ENCODE assay signal across 8 cellular contexts in genomic region chr3:158659454-158660237, GRCh38. TPM values are rescaled to one million over a fixed set of nuclear protein-coding genes. Genes with fewer than 3 reads are reported as not detected.
DNase-seq lines count a peak whose midpoint lies in the region; ATAC-seq, FAIRE-seq and TF ChIP-seq lines count a peak whose summit lies in the region.

No MANE protein-coding gene starts in this region.

- peak; percentile 79 for FAIRE-seq in A204.1 (lab: Jason Lieb, UNC)

- no peaks in the 10 kb centered on the region for H3K4me1 ChIP-seq in right lobe of liver

- H3K27me3 ChIP-seq in right lobe of liver, result no peaks in the 10 kb centered on the region

- intact Hi-C loops in right lobe of liver (cut with DNase I), result loop anchor here in 1 of 2 donors (10.0 kb wide), 1 partner anchor 65 kb away; no protein-coding TSS in a partner anchor

- H3K9me3 ChIP-seq in right lobe of liver, result no peaks in the 10 kb centered on the region

- DNase-seq in NAMALWA (ENCODE audit: low spot score), result peak; percentile 81
- peak; percentile 23 for DNase-seq in UCSD-AML1 (lab: John Stamatoyannopoulos, UW; ENCODE audit: unreplicated experiment)
- no peak for DNase-seq in coronary artery (ENCODE audit: low spot score)
- peak in 1 of 3 donors; percentile 56 for DNase-seq in right lobe of liver
- peak; percentile 60 for DNase-seq in stimulated activated CD8-positive, alpha-beta memory T cell treated with anti-CD3 and anti-CD28 coated beads, Interleukin-4, amount 100 ng/mL, for 48 hours

- 35% methylated on average over 7 of the region's 7 CpGs for WGBS in right lobe of liver (ENCODE audit: insufficient coverage, low coverage, low lambda C conversion rate, missing lambda C conversion rate)

- no peak for TF ChIP-seq POLR2A in right lobe of liver (IDR thresholded peaks at IDR 0.05)

- H3K4me3 ChIP-seq in coronary artery, result no peak overlapping the region
- no peak overlapping the region for H3K4me3 ChIP-seq in right lobe of liver

- H3K36me3 ChIP-seq in right lobe of liver, result peaks cover 0 to 46% (median 16%) of the 10 kb centered on the region in 4 donors

- H3K27ac ChIP-seq in coronary artery (no peak overlapping the region), right lobe of liver (peak overlapping the region in 1 of 3 donors; percentile 8)

- peak; percentile 88 for ATAC-seq in HG02623 (IDR thresholded peaks at IDR 0.05; ENCODE audit: unreplicated experiment)
- peak; percentile 87 to 97 (median 92) for ATAC-seq in right lobe of liver

- TF ChIP-seq CTCF in GM12873 (IDR thresholded peaks at IDR 0.05; ENCODE audit: insufficient read depth, low read depth, low read length, missing control alignments) (peak; percentile 73), coronary artery (IDR thresholded peaks at IDR 0.05) (peak; percentile 35), right lobe of liver (IDR thresholded peaks at IDR 0.05) (peak; percentile 56 to 72 (median 68))

RNA-seq across cellular contexts. Expression of gene LXN, which starts 12.8 kb away (rescaled TPM):
- 1 to 10 TPM in 5 of 6 experiments, under 1 TPM in 1; 0.84 to 3.4 (median 2.0) TPM for total RNA-seq in right lobe of liver

RNA-seq across cellular contexts. Expression of gene GFM1, which starts 15.3 kb away (rescaled TPM):
- total RNA-seq in right lobe of liver, result 10 to 100 TPM; 40.2 to 61.5 (median 43.8) TPM
